15 cellular contexts compared by ENCODE assay signal in genomic region chr19:43207174-43207573, GRCh38. TPM values are rescaled to one million over a fixed set of nuclear protein-coding genes. Genes with fewer than 3 reads are reported as not detected.
DNase-seq lines count a peak whose midpoint lies in the region; TF ChIP-seq lines count a peak whose summit lies in the region.
"Not testable (repeated sequence)": the region's sequence is repeated elsewhere in the genome, so short reads cannot be mapped to it uniquely, and the experiment has no call there.
"Had no signal": no experiment of that assay in that cellular context is flagged by ENCODE, and none has a peak within 500 bp of the region (broad histone marks: within the 10 kb centered on the region; RNA-seq: fewer than 3 reads in every experiment).

No MANE protein-coding gene starts in this region.

- not testable (repeated sequence) for H3K36me3 Mint-ChIP-seq in activated naive CD8-positive, alpha-beta T cell treated with anti-CD3 and anti-CD28 coated beads for 36 hours

- intact Hi-C loops in left ventricle myocardium inferior (cut with micrococcal nuclease); prostate gland (cut with DNase I): not testable (repeated sequence)

- H3K27me3 Mint-ChIP-seq in activated naive CD8-positive, alpha-beta T cell treated with anti-CD3 and anti-CD28 coated beads for 36 hours = peaks cover 32% of the 10 kb centered on the region

- not testable (repeated sequence) for H3K36me3 ChIP-seq in left ventricle myocardium inferior, prostate gland

- not testable (repeated sequence) for DNase-seq in AG04450 (ENCODE audit: low read depth, low spot score); GM12864 (ENCODE audit: low read depth); LNCaP clone FGC (ENCODE audit: low read depth); RWPE1 (ENCODE audit: low spot score); left ventricle myocardium inferior; prostate gland (ENCODE audit: low spot score)
- peak; percentile 11 for DNase-seq in activated naive CD8-positive, alpha-beta T cell treated with anti-CD3 and anti-CD28 coated beads for 36 hours
- peak; percentile 73 for DNase-seq in dermis blood vessel endothelial cell

- POLR2A ChIA-PET in AG04450 (lab: Yijun Ruan, JAX); RWPE1 (lab: Yijun Ruan, JAX; ENCODE audit: low non-redundant PET): not testable (repeated sequence)

- CTCF ChIA-PET in AG04450 (lab: Charles Lee) (interaction anchor here (0.5 kb wide), 1 partner anchor 308 kb away, joined by 5 read pairs; no protein-coding TSS in a partner anchor), RWPE1 (lab: Yijun Ruan, JAX) (interaction anchor here (0.5 to 1.0 kb wide), 3 partner anchors 9 to 324 kb away, joined by 3 to 5 read pairs (median 3); no protein-coding TSS in a partner anchor)

- not testable (repeated sequence) for H3K4me1 Mint-ChIP-seq in activated naive CD8-positive, alpha-beta T cell treated with anti-CD3 and anti-CD28 coated beads for 36 hours

- H3K27ac ChIP-seq in AG04450 (ENCODE audit: low read depth, low read length); RWPE1; left ventricle myocardium inferior (replicated peaks); prostate gland: not testable (repeated sequence)

- TF ChIP-seq CTCF in AG04450 (IDR thresholded peaks at IDR 0.05; ENCODE audit: low read depth, low read length) = peak; percentile 36
- peak; percentile 65 for TF ChIP-seq CTCF in GM12864 (IDR thresholded peaks at IDR 0.05; ENCODE audit: low read depth, low read length, missing control alignments)
- peak; percentile 52 for TF ChIP-seq CTCF in LNCaP clone FGC (IDR thresholded peaks at IDR 0.05; ENCODE audit: control insufficient read depth, extremely low read depth, insufficient read depth)
- peak; percentile 70 for TF ChIP-seq CTCF in RWPE1 (conservative IDR thresholded peaks at IDR 0.05; ENCODE audit: low read depth)
- peak; percentile 32 for TF ChIP-seq CTCF in left ventricle myocardium inferior (IDR thresholded peaks at IDR 0.05; ENCODE audit: borderline replicate concordance)
- peak; percentile 26 to 64 (median 43) for TF ChIP-seq CTCF in prostate gland (IDR thresholded peaks at IDR 0.05)

- not testable (repeated sequence) for H3K9me3 Mint-ChIP-seq in activated naive CD8-positive, alpha-beta T cell treated with anti-CD3 and anti-CD28 coated beads for 36 hours

- not testable (repeated sequence) for H3K4me3 Mint-ChIP-seq in activated naive CD8-positive, alpha-beta T cell treated with anti-CD3 and anti-CD28 coated beads for 36 hours

- peaks cover 13% of the 10 kb centered on the region for H3K9me3 ChIP-seq in AG04450 (ENCODE audit: control insufficient read depth, insufficient read depth, low read length)
- H3K9me3 ChIP-seq in left ventricle myocardium inferior (replicated peaks); prostate gland: not testable (repeated sequence)

- not testable (repeated sequence) for H3K27me3 ChIP-seq in AG04450 (ENCODE audit: control insufficient read depth, insufficient read depth, low read length); prostate gland (replicated peaks; ENCODE audit: insufficient read depth)
- H3K27me3 ChIP-seq in left ventricle myocardium inferior (ENCODE audit: low read depth) = peaks cover 14% of the 10 kb centered on the region

- H3K4me1 ChIP-seq in left ventricle myocardium inferior; prostate gland (replicated peaks): not testable (repeated sequence)

- not testable (repeated sequence) for H3K4me3 ChIP-seq in AG04450 (ENCODE audit: low read depth, low read length); GM12864 (ENCODE audit: low read depth, low read length); LNCaP clone FGC (ENCODE audit: low read depth, low read length); left ventricle myocardium inferior; prostate gland

- TF ChIP-seq POLR2A in prostate gland (IDR thresholded peaks at IDR 0.05) = not testable (repeated sequence)

- not testable (repeated sequence) for H3K27ac Mint-ChIP-seq in activated naive CD8-positive, alpha-beta T cell treated with anti-CD3 and anti-CD28 coated beads for 36 hours

- WGBS in prostate gland = 55% methylated on average over 7 of the region's 8 CpGs

RNA-seq across cellular contexts. Expression of gene PSG4, which starts 1.7 kb away (rescaled TPM):
- 0.56 and 0.84 TPM in 2 replicates for polyA plus RNA-seq in AG04450 (2011; rRNA removed)
- polyA minus RNA-seq in AG04450 (2011; rRNA and poly(A)+ RNA removed) = 0.69 TPM in 1 of 2 replicates, not detected in the other
- not detected for total RNA-seq in activated naive CD8-positive, alpha-beta T cell treated with anti-CD3 and anti-CD28 coated beads for 36 hours
- 0.14 TPM in 1 of 2 replicates, not detected in the other for total RNA-seq in dermis blood vessel endothelial cell
- not detected for total RNA-seq in left ventricle myocardium inferior
- 1 to 10 TPM in 1 of 2 donors, under 1 TPM in 1; 0.68 to 1.2 TPM for total RNA-seq in prostate gland
- total RNA-seq: aorta; Caco-2; mesothelial cell of epicardium; right cardiac atrium; T-helper 2 cell treated with Interferon-gamma antibody and Interleukin-4, amounts not matched to agents 100 ng/mL and 5 ng/mL, for 36 hours; uterus had no signal
- polyA plus RNA-seq: aorta, right cardiac atrium had no signal

RNA-seq across cellular contexts. Expression of gene PSG5, which starts 20.8 kb away (rescaled TPM):
- polyA plus RNA-seq in AG04450 (2011; rRNA removed) = 115 and 135 TPM in 2 replicates
- polyA minus RNA-seq in AG04450 (2011; rRNA and poly(A)+ RNA removed) = 36.9 and 46.6 TPM in 2 replicates
- total RNA-seq in activated naive CD8-positive, alpha-beta T cell treated with anti-CD3 and anti-CD28 coated beads for 36 hours = not detected
- 0.09 TPM in 1 of 2 replicates, not detected in the other for total RNA-seq in dermis blood vessel endothelial cell
- total RNA-seq in left ventricle myocardium inferior = not detected
- not detected for total RNA-seq in prostate gland
- total RNA-seq: aorta; mesothelial cell of epicardium; right cardiac atrium; T-helper 2 cell treated with Interferon-gamma antibody and Interleukin-4, amounts not matched to agents 100 ng/mL and 5 ng/mL, for 36 hours; uterus had no signal
- polyA plus RNA-seq: aorta, esophagus, right cardiac atrium had no signal
